Comparison of ENCODE assay signal across 8 cellular contexts in the genomic region with DNA sequence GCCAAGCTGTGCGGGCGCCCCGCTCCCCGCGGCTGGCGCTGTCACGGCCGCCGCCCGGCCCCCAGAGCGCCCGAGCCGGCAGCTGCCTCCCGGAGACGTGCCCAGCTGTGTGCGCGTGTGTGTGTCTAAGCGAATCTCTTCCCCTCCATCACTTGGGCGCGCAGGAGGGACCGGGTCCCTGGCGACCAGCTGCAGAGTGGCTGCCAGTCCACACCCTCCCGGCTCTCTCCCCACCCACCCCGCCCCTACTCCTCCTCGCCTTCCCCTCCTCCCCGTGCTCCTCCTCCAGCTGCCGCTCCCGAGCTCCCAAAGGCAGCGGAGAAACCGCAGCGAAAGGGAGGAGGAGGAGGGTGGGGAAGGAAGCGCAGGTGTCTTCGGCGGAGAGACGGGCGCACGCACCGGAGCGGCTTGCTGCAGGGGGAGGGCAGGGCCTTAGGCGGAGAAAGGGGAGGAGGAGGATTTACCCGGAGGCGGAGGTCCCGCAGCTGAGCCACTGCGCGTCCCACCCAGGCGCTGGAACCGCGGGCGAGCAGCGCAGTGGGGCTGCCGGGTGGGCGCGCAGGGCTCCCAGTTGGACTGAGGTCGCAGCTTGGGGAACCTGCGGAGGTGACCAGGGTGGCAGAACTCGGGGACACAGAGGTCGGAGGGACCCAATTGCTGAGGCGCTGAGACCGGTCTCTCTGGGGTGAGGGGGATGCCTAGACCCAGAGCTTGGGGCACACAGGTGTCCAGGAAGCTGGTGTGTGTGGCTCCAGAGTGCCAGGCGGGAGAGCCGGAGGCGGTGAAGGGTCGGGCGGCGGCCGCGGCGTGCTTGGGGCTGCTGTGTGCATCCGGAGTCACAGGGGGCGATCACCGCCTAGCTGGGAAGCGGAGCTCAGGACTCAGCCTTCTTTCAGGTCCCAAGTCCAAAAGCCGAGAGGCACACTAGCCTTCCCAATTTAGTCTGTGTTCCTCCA. TPM values are rescaled to one million over a fixed set of nuclear protein-coding genes. Genes with fewer than 3 reads are reported as not detected.
DNase-seq lines count a peak whose midpoint lies in the region; ATAC-seq and TF ChIP-seq lines count a peak whose summit lies in the region.

A gene with protein sequence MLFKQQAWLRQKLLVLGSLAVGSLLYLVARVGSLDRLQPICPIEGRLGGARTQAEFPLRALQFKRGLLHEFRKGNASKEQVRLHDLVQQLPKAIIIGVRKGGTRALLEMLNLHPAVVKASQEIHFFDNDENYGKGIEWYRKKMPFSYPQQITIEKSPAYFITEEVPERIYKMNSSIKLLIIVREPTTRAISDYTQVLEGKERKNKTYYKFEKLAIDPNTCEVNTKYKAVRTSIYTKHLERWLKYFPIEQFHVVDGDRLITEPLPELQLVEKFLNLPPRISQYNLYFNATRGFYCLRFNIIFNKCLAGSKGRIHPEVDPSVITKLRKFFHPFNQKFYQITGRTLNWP (minus strand): TSS at position 198 of the 956 bp plus-strand sequence. CDS start 280,178 bp downstream, outside the sequence.

- POLR2A ChIA-PET in activated CD4-positive, alpha-beta T cell treated with anti-CD3 and anti-CD28 coated beads for 36 hours (lab: Charles Lee): no interaction called here

- DNase-seq in activated CD4-positive, alpha-beta T cell treated with anti-CD3 and anti-CD28 coated beads for 36 hours: peak; percentile 23
- DNase-seq in activated CD4-positive, alpha-beta T cell treated with anti-CD3 and anti-CD28 coated beads for 4 hours: no peak
- DNase-seq in LoVo (ENCODE audit: low spot score) (peak; percentile 12), glutamatergic neuron (peak; percentile 93), osteoblast (ENCODE audit: insufficient read length, low spot score, missing footprints) (peak; percentile 82), DMS79 (lab: John Stamatoyannopoulos, UW) (no peak)
- DNase-seq in activated T-cell treated with anti-CD3 and anti-CD28 coated beads, Interleukin-2, amount 50 U/mL, for 48 hours: peak; percentile 17 to 19

- peaks cover 29% of the 10 kb centered on the region for H3K27me3 ChIP-seq in osteoblast (ENCODE audit: insufficient read depth, low read length)

- H3K4me1 ChIP-seq in osteoblast (ENCODE audit: insufficient read depth, low read length): no peaks in the 10 kb centered on the region

- H3K4me3 ChIP-seq in osteoblast (ENCODE audit: insufficient read depth, low read length): peak within 1 kb of the TSS; percentile 57

- no peak for ATAC-seq in activated CD4-positive, alpha-beta T cell treated with anti-CD3 and anti-CD28 coated beads for 36 hours
- no peak for ATAC-seq in HG03439 (IDR thresholded peaks at IDR 0.05; ENCODE audit: unreplicated experiment)

- H3K9me3 Mint-ChIP-seq in activated CD4-positive, alpha-beta T cell treated with anti-CD3 and anti-CD28 coated beads for 36 hours (ENCODE audit: low read depth): no peaks in the 10 kb centered on the region
- H3K9me3 Mint-ChIP-seq in glutamatergic neuron (ENCODE audit: unreplicated experiment): peaks cover 9% of the 10 kb centered on the region

- H3K4me3 Mint-ChIP-seq in activated CD4-positive, alpha-beta T cell treated with anti-CD3 and anti-CD28 coated beads for 36 hours: no peak within 1 kb of the TSS
- peak within 1 kb of the TSS; percentile 99 for H3K4me3 Mint-ChIP-seq in glutamatergic neuron (ENCODE audit: unreplicated experiment)

- peak within 1 kb of the TSS; percentile 61 for H3K4me2 ChIP-seq in osteoblast (ENCODE audit: insufficient read depth, low read length)

- peaks cover 36% of the 10 kb centered on the region for H3K27me3 Mint-ChIP-seq in activated CD4-positive, alpha-beta T cell treated with anti-CD3 and anti-CD28 coated beads for 36 hours
- peaks cover 10% of the 10 kb centered on the region for H3K27me3 Mint-ChIP-seq in glutamatergic neuron (ENCODE audit: unreplicated experiment)

- H2AFZ ChIP-seq in osteoblast (ENCODE audit: low read length): no peak within 1 kb of the TSS

- no peaks in the 10 kb centered on the region for H3K36me3 Mint-ChIP-seq in activated CD4-positive, alpha-beta T cell treated with anti-CD3 and anti-CD28 coated beads for 36 hours (ENCODE audit: low read depth)
- H3K36me3 Mint-ChIP-seq in glutamatergic neuron (ENCODE audit: unreplicated experiment): no peaks in the 10 kb centered on the region

- no peaks in the 10 kb centered on the region for H4K20me1 ChIP-seq in osteoblast (ENCODE audit: insufficient read depth, low read length)

- H3K79me2 ChIP-seq in osteoblast (ENCODE audit: insufficient read depth, low read length): no peaks in the 10 kb centered on the region

- H3K9me3 ChIP-seq in osteoblast (ENCODE audit: low read depth, low read length): no peaks in the 10 kb centered on the region

- no peaks in the 10 kb centered on the region for H3K36me3 ChIP-seq in osteoblast (ENCODE audit: insufficient read depth, low read length)

- intact Hi-C loops in activated CD4-positive, alpha-beta T cell treated with anti-CD3 and anti-CD28 coated beads for 36 hours (cut with DNase I, micrococcal nuclease): no loop called here

- TF ChIP-seq CTCF in glutamatergic neuron (IDR thresholded peaks at IDR 0.05; ENCODE audit: partially characterized antibody, unreplicated experiment) (peak; percentile 53), osteoblast (IDR thresholded peaks at IDR 0.05; ENCODE audit: extremely low read depth, low read depth, low read length) (no peak)

- no peak within 1 kb of the TSS for H3K27ac ChIP-seq in osteoblast (ENCODE audit: low read depth, low read length)

- H3K4me1 Mint-ChIP-seq in activated CD4-positive, alpha-beta T cell treated with anti-CD3 and anti-CD28 coated beads for 36 hours: peaks cover 2% of the 10 kb centered on the region
- peaks cover 14% of the 10 kb centered on the region for H3K4me1 Mint-ChIP-seq in glutamatergic neuron (ENCODE audit: low read depth, unreplicated experiment)

- CTCF ChIA-PET in activated CD4-positive, alpha-beta T cell treated with anti-CD3 and anti-CD28 coated beads for 36 hours (lab: Charles Lee): interaction anchor here (1.1 kb wide), 1 partner anchor 38 kb away, joined by 3 read pairs; no protein-coding TSS in a partner anchor

- H3K27ac Mint-ChIP-seq in activated CD4-positive, alpha-beta T cell treated with anti-CD3 and anti-CD28 coated beads for 36 hours: no peak within 1 kb of the TSS
- H3K27ac Mint-ChIP-seq in glutamatergic neuron (ENCODE audit: unreplicated experiment): peak within 1 kb of the TSS; percentile 96

RNA-seq across cellular contexts. Expression of the gene that starts here (rescaled TPM):
- not detected for total RNA-seq in activated CD4-positive, alpha-beta T cell treated with anti-CD3 and anti-CD28 coated beads for 36 hours
- total RNA-seq in glutamatergic neuron (ENCODE audit: unreplicated experiment) (17.4 TPM), osteoblast (not detected in 2 replicates)

Comparison
In these comparisons a context has a peak if more than half of its experiments do, and no peak if none do; other contexts are left out.
1. RNA of the gene that starts here (total RNA-seq): 17.4 TPM in glutamatergic neuron (single experiment); not detected in activated CD4-positive, alpha-beta T cell treated with anti-CD3 and anti-CD28 coated beads for 36 hours and not detected in osteoblast; every median in the first group is over 10 times any median in the second.
2. Peak in DNase-seq in activated CD4-positive, alpha-beta T cell treated with anti-CD3 and anti-CD28 coated beads for 36 hours; RNA of the gene not detected or under 1 TPM.
3. Peak in DNase-seq, H3K4me3 ChIP-seq and H3K4me2 ChIP-seq in osteoblast; RNA of the gene not detected or under 1 TPM.
4. DNase-seq: peak in LoVo (single experiment), activated T-cell treated with anti-CD3 and anti-CD28 coated beads, Interleukin-2, amount 50 U/mL, for 48 hours (2 of 2) and glutamatergic neuron (single experiment); none in activated CD4-positive, alpha-beta T cell treated with anti-CD3 and anti-CD28 coated beads for 4 hours (0 of 2) and DMS79 (single experiment).